In genomic region chr17:77826132-77826873, GRCh38 we compare ENCODE assay signal across 21 cellular contexts.
"Had no signal": no experiment of that assay in that cellular context is flagged by ENCODE, and none has a peak within 500 bp of the region (broad histone marks: within the 10 kb centered on the region; RNA-seq: fewer than 3 reads in every experiment).

No MANE protein-coding gene starts in this region.

- H3K4me3 ChIP-seq: heart right ventricle, lung, pancreas, skin epidermis, tibial nerve, uterus had no signal

- H3K27ac ChIP-seq: heart right ventricle, neutrophil, pancreas, skin epidermis, tibial nerve, uterus had no signal

- ATAC-seq: activated CD8-positive, alpha-beta T cell treated with anti-CD3 and anti-CD28 coated beads, Interleukin-2, amount 10 ng/mL, durations not matched to agents 7 days and 5 days; activated T-helper 17 cell treated with anti-CD3 and anti-CD28 coated beads, Interleukin-2, amount 50 U/mL, for 72 hours; heart right ventricle; naive thymus-derived CD4-positive, alpha-beta T cell; pancreas; right cardiac atrium; stimulated activated effector memory CD8-positive, alpha-beta T cell treated with anti-CD3 and anti-CD28 coated beads, Interleukin-12 subunit alpha, Interleukin-12 subunit beta, amount 100 ng/mL, for 72 hours; stimulated activated naive CD8-positive, alpha-beta T cell treated with anti-CD3 and anti-CD28 coated beads, Interleukin-15, amount 100 ng/mL, for 72 hours had no signal

- H3K27me3 ChIP-seq: heart right ventricle, pancreas, tibial nerve, uterus had no signal

- H3K4me1 ChIP-seq: pancreas had no signal

- H3K36me3 ChIP-seq: heart right ventricle, neutrophil, pancreas, tibial nerve, uterus had no signal

- H3K9me3 ChIP-seq: heart right ventricle, neutrophil, pancreas, tibial nerve, uterus had no signal

- DNase-seq: activated CD4-positive, alpha-beta T cell treated with anti-CD3 and anti-CD28 coated beads for 1 hour; activated CD4-positive, alpha-beta T cell treated with anti-CD3 and anti-CD28 coated beads, Interleukin-2, amount 50 U/mL, for 1 hour; activated CD8-positive, alpha-beta T cell treated with anti-CD3 and anti-CD28 coated beads, Interleukin-2, amount 10 ng/mL, durations not matched to agents 7 days and 5 days; activated naive CD4-positive, alpha-beta T cell treated with Interleukin-2 at 50 U/mL for 16 hours; activated naive CD8-positive, alpha-beta T cell treated with anti-CD3 and anti-CD28 coated beads for 36 hours; effector CD4-positive, alpha-beta T cell; heart right ventricle; islet precursor cell; naive thymus-derived CD4-positive, alpha-beta T cell; stimulated activated CD4-positive, alpha-beta T cell treated with anti-CD3 and anti-CD28 coated beads, Interleukin-2, amount 100 ng/mL, for 24 hours; stimulated activated naive CD8-positive, alpha-beta T cell treated with anti-CD3 and anti-CD28 coated beads, Interleukin-15, amount 100 ng/mL, for 72 hours; T-helper 1 cell; uterus had no signal
